In genomic region chr22:46076651-46077339, GRCh38 we compare ENCODE assay signal across 10 cellular contexts.
A peak's percentile ranks its signal among the peaks of the same experiment; 100 is the strongest.
DNase-seq lines count a peak whose midpoint lies in the region; ATAC-seq, FAIRE-seq and TF ChIP-seq lines count a peak whose summit lies in the region.
"Had no signal": no experiment of that assay in that cellular context is flagged by ENCODE, and none has a peak within 500 bp of the region (broad histone marks: within the 10 kb centered on the region; RNA-seq: fewer than 3 reads in every experiment).

No MANE protein-coding gene starts in this region.

- peaks cover 16% of the 10 kb centered on the region for H3K36me3 ChIP-seq in ACC112 (ENCODE audit: insufficient read depth, low read length)
- H3K36me3 ChIP-seq in MG63 = peaks cover 95% of the 10 kb centered on the region
- H3K36me3 ChIP-seq in endothelial cell of umbilical vein (ENCODE audit: control insufficient read depth in 2 of 2, extremely low read depth in 1 of 2, insufficient read depth in 2 of 2, low read length in 2 of 2) = peaks cover 3 to 10% of the 10 kb centered on the region in 2 experiments
- peaks cover 4 to 8% of the 10 kb centered on the region in 2 donors for H3K36me3 ChIP-seq in mucosa of rectum (ENCODE audit: control insufficient read depth in 2 of 2, insufficient read depth in 2 of 2, low read length in 2 of 2)

- DNase-seq in MG63 = peak; percentile 62
- no peak for DNase-seq in endothelial cell of umbilical vein (ENCODE audit: low read depth, low spot score)
- no peak for DNase-seq in glutamatergic neuron
- no peak for DNase-seq in NK-92 treated with Interleukin-12 subunit alpha and Interleukin-12 subunit beta, amount 100 ng/mL, for 24 hours (lab: John Stamatoyannopoulos, UW)
- DNase-seq in activated CD4-positive, alpha-beta memory T cell treated with anti-CD3 and anti-CD28 coated beads, Interleukin-2, amount 10 ng/mL, durations not matched to agents 7 days and 5 days = no peak
- DNase-seq: COR-L47, NCI-H446 treated with DMSO at 0.1 percent for 48 hours had no signal

- BruUV-seq in endothelial cell of umbilical vein (replicated peaks; lab: Mats Ljungman, UMichigan) = no TSS peak

- H2AFZ ChIP-seq in ACC112 (ENCODE audit: low read length, unreplicated experiment) = no peak overlapping the region
- no peak overlapping the region for H2AFZ ChIP-seq in endothelial cell of umbilical vein (ENCODE audit: low read depth, low read length)

- H3K79me2 ChIP-seq in ACC112 (ENCODE audit: control insufficient read depth, insufficient read depth, low read length, unreplicated experiment) = peaks cover 95% of the 10 kb centered on the region
- H3K79me2 ChIP-seq in endothelial cell of umbilical vein (ENCODE audit: control insufficient read depth, insufficient read depth, low read length) = peaks cover 100% of the 10 kb centered on the region

- TF ChIP-seq CTCF in endothelial cell of umbilical vein (IDR thresholded peaks at IDR 0.05; ENCODE audit: extremely low read depth in 1 of 2, insufficient read depth in 1 of 2, low read depth in 1 of 2, low read length in 2 of 2) (no peak), glutamatergic neuron (IDR thresholded peaks at IDR 0.05; ENCODE audit: partially characterized antibody, unreplicated experiment) (no peak)

- H3K9ac ChIP-seq in endothelial cell of umbilical vein (replicated peaks; ENCODE audit: extremely low read depth, insufficient read depth, low read length) (peak overlapping the region; percentile 6), mucosa of rectum (ENCODE audit: low read depth in 1 of 2, low read length in 2 of 2) (peak overlapping the region; percentile 65 to 98)

- intact Hi-C loops in endothelial cell of umbilical vein (cut with micrococcal nuclease) = no loop called here

- no peak overlapping the region for H3K4me3 Mint-ChIP-seq in glutamatergic neuron (ENCODE audit: unreplicated experiment)
- H3K4me3 Mint-ChIP-seq in activated CD4-positive, alpha-beta memory T cell treated with anti-CD3 and anti-CD28 coated beads, Interleukin-2, amount 10 ng/mL, durations not matched to agents 7 days and 5 days = no peak overlapping the region

- H3K36me3 Mint-ChIP-seq in glutamatergic neuron (ENCODE audit: unreplicated experiment) = no peaks in the 10 kb centered on the region
- peaks cover 7% of the 10 kb centered on the region for H3K36me3 Mint-ChIP-seq in activated CD4-positive, alpha-beta memory T cell treated with anti-CD3 and anti-CD28 coated beads, Interleukin-2, amount 10 ng/mL, durations not matched to agents 7 days and 5 days (ENCODE audit: low read depth)

- H3K27me3 ChIP-seq in ACC112 (ENCODE audit: insufficient read depth, low read length) (no peaks in the 10 kb centered on the region), MG63 (no peaks in the 10 kb centered on the region), endothelial cell of umbilical vein (ENCODE audit: control insufficient read depth in 2 of 2, insufficient read depth in 2 of 2, low read length in 2 of 2) (no peaks in the 10 kb centered on the region), mucosa of rectum (ENCODE audit: control insufficient read depth in 2 of 2, insufficient read depth in 2 of 2, low read length in 2 of 2) (no peaks in the 10 kb centered on the region)

- no peaks in the 10 kb centered on the region for H3K9me1 ChIP-seq in endothelial cell of umbilical vein (replicated peaks; ENCODE audit: control insufficient read depth, extremely low read depth, insufficient read depth, low read length)

- ATAC-seq in GM18498 (IDR thresholded peaks at IDR 0.05; ENCODE audit: unreplicated experiment) = no peak

- POLR2A ChIA-PET in endothelial cell of umbilical vein (lab: Charles Lee) = no interaction called here
- POLR2A ChIA-PET in activated CD4-positive, alpha-beta memory T cell treated with anti-CD3 and anti-CD28 coated beads, Interleukin-2, amount 10 ng/mL, durations not matched to agents 7 days and 5 days (lab: Charles Lee) = no interaction called here

- dilution Hi-C loops in endothelial cell of umbilical vein (cut with MboI; ENCODE audit: extremely low pct_ligation_motif_present, low sequenced_read_pairs) = no loop called here

- H4K20me1 ChIP-seq in endothelial cell of umbilical vein (replicated peaks; ENCODE audit: control insufficient read depth, extremely low read depth, insufficient read depth, low read length) = peaks cover 4% of the 10 kb centered on the region

- FAIRE-seq in endothelial cell of umbilical vein (lab: Jason Lieb, UNC) = no peak

- H3K9me3 Mint-ChIP-seq in glutamatergic neuron (ENCODE audit: unreplicated experiment) = peaks cover 7% of the 10 kb centered on the region
- H3K9me3 Mint-ChIP-seq in activated CD4-positive, alpha-beta memory T cell treated with anti-CD3 and anti-CD28 coated beads, Interleukin-2, amount 10 ng/mL, durations not matched to agents 7 days and 5 days = no peaks in the 10 kb centered on the region

- peaks cover 9% of the 10 kb centered on the region for H3K27me3 Mint-ChIP-seq in glutamatergic neuron (ENCODE audit: unreplicated experiment)
- H3K27me3 Mint-ChIP-seq in activated CD4-positive, alpha-beta memory T cell treated with anti-CD3 and anti-CD28 coated beads, Interleukin-2, amount 10 ng/mL, durations not matched to agents 7 days and 5 days = peaks cover 2% of the 10 kb centered on the region

- H3K4me1 Mint-ChIP-seq in glutamatergic neuron (ENCODE audit: low read depth, unreplicated experiment) = peaks cover 1% of the 10 kb centered on the region
- peaks cover 41% of the 10 kb centered on the region for H3K4me1 Mint-ChIP-seq in activated CD4-positive, alpha-beta memory T cell treated with anti-CD3 and anti-CD28 coated beads, Interleukin-2, amount 10 ng/mL, durations not matched to agents 7 days and 5 days

- H3K27ac Mint-ChIP-seq in glutamatergic neuron (ENCODE audit: unreplicated experiment) = no peak overlapping the region
- H3K27ac Mint-ChIP-seq in activated CD4-positive, alpha-beta memory T cell treated with anti-CD3 and anti-CD28 coated beads, Interleukin-2, amount 10 ng/mL, durations not matched to agents 7 days and 5 days = no peak overlapping the region

- H3K9me3 ChIP-seq in MG63 (no peaks in the 10 kb centered on the region), endothelial cell of umbilical vein (replicated peaks; ENCODE audit: control insufficient read depth, insufficient read depth, low read length) (no peaks in the 10 kb centered on the region), mucosa of rectum (ENCODE audit: control insufficient read depth in 2 of 2, low read length in 2 of 2) (no peaks in the 10 kb centered on the region)

- peak overlapping the region; percentile 91 for H3K4me2 ChIP-seq in endothelial cell of umbilical vein (ENCODE audit: insufficient read depth, low read length)

- no peak for TF ChIP-seq POLR2A in endothelial cell of umbilical vein (IDR thresholded peaks at IDR 0.05; ENCODE audit: low read depth, low read length)

- peak overlapping the region; percentile 92 for H3K27ac ChIP-seq in ACC112 (ENCODE audit: low read depth, low read length)
- peak overlapping the region; percentile 27 for H3K27ac ChIP-seq in endothelial cell of umbilical vein (ENCODE audit: insufficient read depth, low read depth, low read length)
- peak overlapping the region; percentile 79 to 97 for H3K27ac ChIP-seq in mucosa of rectum (ENCODE audit: low read depth in 2 of 2, low read length in 2 of 2)

- H3K4me3 ChIP-seq in ACC112 (ENCODE audit: low read depth, low read length) (peak overlapping the region; percentile 96), MG63 (peak overlapping the region; percentile 78), endothelial cell of umbilical vein (replicated peaks in 1 of 3; ENCODE audit: insufficient read depth in 1 of 3, low read depth in 1 of 3, low read length in 3 of 3) (peak overlapping the region in 1 of 3 experiments; percentile 88), mucosa of rectum (ENCODE audit: low read length in 2 of 2) (peak overlapping the region in 1 of 2 donors; percentile 60)

- CTCF ChIA-PET in endothelial cell of umbilical vein (lab: Charles Lee) = interaction anchor here (1.2 to 6.9 kb wide), 5 partner anchors 11 to 75 kb away, joined by 3 to 65 read pairs (median 7); no protein-coding TSS in a partner anchor
- CTCF ChIA-PET in activated CD4-positive, alpha-beta memory T cell treated with anti-CD3 and anti-CD28 coated beads, Interleukin-2, amount 10 ng/mL, durations not matched to agents 7 days and 5 days (lab: Charles Lee) = interaction anchor here (1.1 to 1.8 kb wide), 2 partner anchors 41 to 70 kb away, joined by 3 to 4 read pairs; no protein-coding TSS in a partner anchor

- H3K4me1 ChIP-seq in ACC112 (ENCODE audit: control insufficient read depth, insufficient read depth, low read length, unreplicated experiment) (peaks cover 19% of the 10 kb centered on the region), endothelial cell of umbilical vein (ENCODE audit: control insufficient read depth, extremely low read depth, insufficient read depth, low read length) (peaks cover 44% of the 10 kb centered on the region), mucosa of rectum (ENCODE audit: control insufficient read depth in 2 of 2, insufficient read depth in 2 of 2, low read length in 2 of 2) (peaks cover 41 to 47% of the 10 kb centered on the region in 2 donors)

TF ChIP-seq in endothelial cell of umbilical vein, 7 proteins besides CTCF, POLR2A, EP300 and RAD21:
- TF ChIP-seq POLR2AphosphoS5 (IDR thresholded peaks at IDR 0.05; ENCODE audit: insufficient read depth, low read depth, low read length) (no peak), FOS (IDR thresholded peaks at IDR 0.05; ENCODE audit: borderline replicate concordance, insufficient read depth, low read length) (no peak), MYC (IDR thresholded peaks at IDR 0.05; ENCODE audit: low read depth, low read length) (no peak), JUN (IDR thresholded peaks at IDR 0.05; ENCODE audit: borderline replicate concordance, insufficient read depth, insufficient read length, low read depth) (no peak), MAX (IDR thresholded peaks at IDR 0.05; ENCODE audit: insufficient read depth, insufficient read length) (no peak), EZH2 (IDR thresholded peaks at IDR 0.05; ENCODE audit: borderline replicate concordance, low read depth, low read length, severe bottlenecking) (no peak)

Comparison
In these comparisons a context has a peak if more than half of its experiments do, and no peak if none do; other contexts are left out.
1. H3K27ac ChIP-seq: peak in every context shown above with its lines; median percentile 92 in ACC112; 88 in mucosa of rectum; 27 in endothelial cell of umbilical vein.